1 cellular context compared by ENCODE assay signal in genomic region chr22:19150482-19151328, GRCh38.
A peak's percentile ranks its signal among the peaks of the same experiment; 100 is the strongest.
TF ChIP-seq lines count a peak whose summit lies in the region.

No MANE protein-coding gene starts in this region.

TF ChIP-seq in endothelial cell of umbilical vein, 7 proteins besides CTCF, POLR2A, EP300 and RAD21:
- TF ChIP-seq JUN (IDR thresholded peaks at IDR 0.05; ENCODE audit: borderline replicate concordance, insufficient read depth, insufficient read length, low read depth) (no peak), POLR2AphosphoS5 (IDR thresholded peaks at IDR 0.05; ENCODE audit: insufficient read depth, low read depth, low read length) (no peak), FOS (IDR thresholded peaks at IDR 0.05; ENCODE audit: borderline replicate concordance, insufficient read depth, low read length) (no peak), MAX (IDR thresholded peaks at IDR 0.05; ENCODE audit: insufficient read depth, insufficient read length) (no peak), EZH2 (IDR thresholded peaks at IDR 0.05; ENCODE audit: borderline replicate concordance, low read depth, low read length, severe bottlenecking) (peak; percentile 90), GATA2 (IDR thresholded peaks at IDR 0.05; ENCODE audit: insufficient read depth, insufficient read length, low read depth, low read length) (no peak)
